ENCODE assay signal across 3 cellular contexts in genomic region chr6:135932651-135933050, GRCh38.
TF ChIP-seq lines count a peak whose summit lies in the region.

No MANE protein-coding gene starts in this region.

TF ChIP-seq in A549, 52 proteins besides CTCF, POLR2A, EP300 and RAD21:
- TF ChIP-seq HDAC2 (IDR thresholded peaks at IDR 0.05) (no peak), USF2 (IDR thresholded peaks at IDR 0.05) (no peak), CBX2 (IDR thresholded peaks at IDR 0.05; ENCODE audit: borderline replicate concordance, low read depth) (no peak)

TF ChIP-seq in HCT116, 20 proteins besides CTCF, POLR2A, EP300 and RAD21:
- TF ChIP-seq ZNF274 (IDR thresholded peaks at IDR 0.05; ENCODE audit: low read depth, low read length) (no peak), SP1 (IDR thresholded peaks at IDR 0.05; ENCODE audit: low read depth) (no peak), EGR1 (IDR thresholded peaks at IDR 0.05; ENCODE audit: low read depth) (no peak), POLR2AphosphoS5 (IDR thresholded peaks at IDR 0.05; ENCODE audit: low read depth, low read length) (no peak), EZH2phosphoT487 (IDR thresholded peaks at IDR 0.05; ENCODE audit: borderline replicate concordance) (no peak), ATF3 (IDR thresholded peaks at IDR 0.05) (no peak), JUND (IDR thresholded peaks at IDR 0.05) (no peak), FOSL1 (IDR thresholded peaks at IDR 0.05; ENCODE audit: low read depth) (no peak), MAX (IDR thresholded peaks at IDR 0.05) (no peak), ELF1 (IDR thresholded peaks at IDR 0.05; ENCODE audit: borderline replicate concordance, low read depth) (no peak), CBX3 (IDR thresholded peaks at IDR 0.05; ENCODE audit: low read depth) (no peak), SIN3A (IDR thresholded peaks at IDR 0.05; ENCODE audit: low read depth) (no peak), REST (IDR thresholded peaks at IDR 0.05; ENCODE audit: low read depth) (no peak), YY1 (IDR thresholded peaks at IDR 0.05; ENCODE audit: extremely low read depth, insufficient replicate concordance, low read depth, low read length) (no peak), TCF7L2 (IDR thresholded peaks at IDR 0.05; ENCODE audit: borderline replicate concordance, extremely low read depth, insufficient read depth, insufficient read length) (no peak), EZH2 (IDR thresholded peaks at IDR 0.05) (no peak), ZFX (IDR thresholded peaks at IDR 0.05) (no peak), ZBTB33 (IDR thresholded peaks at IDR 0.05; ENCODE audit: extremely low read depth, insufficient replicate concordance, low read length) (no peak), SRF (IDR thresholded peaks at IDR 0.05; ENCODE audit: low read depth) (no peak), CEBPB (IDR thresholded peaks at IDR 0.05; ENCODE audit: low read depth) (no peak)
TF ChIP-seq in HCT116: peak in this region for 0.

TF ChIP-seq in WTC11, 78 proteins besides CTCF, POLR2A, EP300 and RAD21:
- no peak for TF ChIP-seq PREB (CRISPR knock-in tag; IDR thresholded peaks at IDR 0.05; ENCODE audit: borderline replicate concordance)
- TF ChIP-seq GRHL2 (CRISPR knock-in tag; IDR thresholded peaks at IDR 0.05; ENCODE audit: insufficient replicate concordance, severe bottlenecking), result no peak
- TF ChIP-seq ELF4 (CRISPR knock-in tag; IDR thresholded peaks at IDR 0.05; ENCODE audit: low read depth), result no peak
- TF ChIP-seq E2F1 (CRISPR knock-in tag; IDR thresholded peaks at IDR 0.05), result no peak
- TF ChIP-seq PRRX2 (CRISPR knock-in tag; IDR thresholded peaks at IDR 0.05), result no peak
- TF ChIP-seq E2F4 (CRISPR knock-in tag; IDR thresholded peaks at IDR 0.05; ENCODE audit: borderline replicate concordance, low read depth), result no peak
- no peak for TF ChIP-seq NFE2L1 (CRISPR knock-in tag; IDR thresholded peaks at IDR 0.05)
- TF ChIP-seq ZNF532 (CRISPR knock-in tag; IDR thresholded peaks at IDR 0.05; ENCODE audit: borderline replicate concordance), result no peak
- no peak for TF ChIP-seq JUN (CRISPR knock-in tag; IDR thresholded peaks at IDR 0.05)
- no peak for TF ChIP-seq SP1 (CRISPR knock-in tag; conservative IDR thresholded peaks at IDR 0.05)
- no peak for TF ChIP-seq ZSCAN18 (CRISPR knock-in tag; IDR thresholded peaks at IDR 0.05)
- no peak for TF ChIP-seq JAZF1 (CRISPR knock-in tag; IDR thresholded peaks at IDR 0.05)
- TF ChIP-seq RORB (CRISPR knock-in tag; IDR thresholded peaks at IDR 0.05), result no peak
- TF ChIP-seq OVOL2 (CRISPR knock-in tag; IDR thresholded peaks at IDR 0.05; ENCODE audit: borderline replicate concordance), result no peak
- no peak for TF ChIP-seq ESRRA (CRISPR knock-in tag; IDR thresholded peaks at IDR 0.05; ENCODE audit: borderline replicate concordance)
- no peak for TF ChIP-seq ZNF121 (CRISPR knock-in tag; IDR thresholded peaks at IDR 0.05)
- no peak for TF ChIP-seq ZNF423 (CRISPR knock-in tag; IDR thresholded peaks at IDR 0.05)
- no peak for TF ChIP-seq CBFB (CRISPR knock-in tag; IDR thresholded peaks at IDR 0.05; ENCODE audit: low read depth)
- no peak for TF ChIP-seq AR (CRISPR knock-in tag; IDR thresholded peaks at IDR 0.05)
